In genomic region chr21:41878831-41879189, GRCh38 we compare ENCODE assay signal across 8 cellular contexts. TPM values are rescaled to one million over a fixed set of nuclear protein-coding genes. Genes with fewer than 3 reads are reported as not detected.
DNase-seq lines count a peak whose midpoint lies in the region; ATAC-seq, FAIRE-seq and TF ChIP-seq lines count a peak whose summit lies in the region.

No MANE protein-coding gene starts in this region.

- H2BK15ac ChIP-seq in H1 (ENCODE audit: low read length) = no peak overlapping the region

- ATAC-seq in GM18873 (IDR thresholded peaks at IDR 0.05; ENCODE audit: low FRiP score, unreplicated experiment) (peak; percentile 37), HG03175 (IDR thresholded peaks at IDR 0.05; ENCODE audit: unreplicated experiment) (peak; percentile 64)
- ATAC-seq in activated CD8-positive, alpha-beta T cell treated with anti-CD3 and anti-CD28 coated beads, Interleukin-2, amount 10 ng/mL, durations not matched to agents 7 days and 5 days = peak; percentile 72

- FAIRE-seq in H1 (lab: Jason Lieb, UNC) = no peak

- H3K27ac Mint-ChIP-seq in activated CD8-positive, alpha-beta T cell treated with anti-CD3 and anti-CD28 coated beads, Interleukin-2, amount 10 ng/mL, durations not matched to agents 7 days and 5 days = no peak overlapping the region

- no peak overlapping the region for H3K56ac ChIP-seq in H1 (replicated peaks; ENCODE audit: insufficient read length, low read depth, low read length)

- DNase-seq in Ammon's horn (ENCODE audit: low spot score) (peak; percentile 68), NCI-H526 treated with DMSO at 0.1 percent for 48 hours (lab: John Stamatoyannopoulos, UW) (peak; percentile 47), H1 (ENCODE audit: low read depth in 1 of 2, low spot score in 2 of 2) (peak in 1 of 2 experiments; percentile 79), midbrain (lab: John Stamatoyannopoulos, UW) (peak; percentile 64)
- peak; percentile 86 for DNase-seq in activated CD8-positive, alpha-beta T cell treated with anti-CD3 and anti-CD28 coated beads, Interleukin-2, amount 10 ng/mL, durations not matched to agents 7 days and 5 days
- peak; percentile 63 to 69 for DNase-seq in stimulated activated CD8-positive, alpha-beta memory T cell treated with anti-CD3 and anti-CD28 coated beads, Interleukin-15, amount 100 ng/mL, for 48 hours (ENCODE audit: low read depth in 2 of 2)

- TF ChIP-seq EP300 in H1 (IDR thresholded peaks at IDR 0.05; ENCODE audit: borderline replicate concordance in 1 of 2, low read depth in 2 of 2, low read length in 2 of 2) = no peak

- H3K23me2 ChIP-seq in H1 (ENCODE audit: low read depth, low read length) = peaks cover 4% of the 10 kb centered on the region; the same call in 1 of the 2 replicates

- H4K5ac ChIP-seq in H1 (ENCODE audit: insufficient read length, low read depth, low read length) = no peak overlapping the region

- H3K27me3 ChIP-seq in H1 (replicated peaks in 1 of 4; ENCODE audit: control insufficient read depth in 3 of 4, extremely low read depth in 1 of 4, insufficient read depth in 3 of 4, low read length in 3 of 4) = no peaks in the 10 kb centered on the region

- peak overlapping the region; percentile 64 to 92 (median 78) for H3K4me3 ChIP-seq in H1 (ENCODE audit: extremely low read depth in 1 of 4, insufficient read depth in 2 of 4, low read depth in 3 of 4, low read length in 4 of 4)

- H3K36me3 Mint-ChIP-seq in activated CD8-positive, alpha-beta T cell treated with anti-CD3 and anti-CD28 coated beads, Interleukin-2, amount 10 ng/mL, durations not matched to agents 7 days and 5 days (ENCODE audit: low read depth) = no peaks in the 10 kb centered on the region

- H3K4ac ChIP-seq in H1 (replicated peaks; ENCODE audit: insufficient read length, low read depth, low read length) = no peak overlapping the region

- H3K27me3 Mint-ChIP-seq in activated CD8-positive, alpha-beta T cell treated with anti-CD3 and anti-CD28 coated beads, Interleukin-2, amount 10 ng/mL, durations not matched to agents 7 days and 5 days (ENCODE audit: low read depth) = no peaks in the 10 kb centered on the region

- H3K9me3 Mint-ChIP-seq in activated CD8-positive, alpha-beta T cell treated with anti-CD3 and anti-CD28 coated beads, Interleukin-2, amount 10 ng/mL, durations not matched to agents 7 days and 5 days (ENCODE audit: insufficient read depth) = no peaks in the 10 kb centered on the region

- H3K14ac ChIP-seq in H1 (ENCODE audit: insufficient read length) = no peak overlapping the region

- H4K91ac ChIP-seq in H1 (replicated peaks; ENCODE audit: insufficient read length, low read length) = no peak overlapping the region

- no peak for TF ChIP-seq RAD21 in H1 (IDR thresholded peaks at IDR 0.05 in 1 of 2, conservative IDR thresholded peaks at IDR 0.05 in 1 of 2; ENCODE audit: low read depth in 2 of 2, low read length in 2 of 2)

- H2BK12ac ChIP-seq in H1 (ENCODE audit: low read depth, low read length) = no peak overlapping the region

- H3K4me1 ChIP-seq in H1 (replicated peaks in 1 of 4; ENCODE audit: control insufficient read depth in 3 of 4, insufficient read depth in 4 of 4, low read length in 3 of 4) = peaks cover 0 to 6% (median 0%) of the 10 kb centered on the region in 4 experiments; a peak in 3 of 7 replicates

- no peak overlapping the region for H2BK5ac ChIP-seq in H1 (ENCODE audit: low read depth, low read length)

- peak overlapping the region in 1 of 2 experiments; percentile 68; a peak in 1 of 4 replicates for H3K4me2 ChIP-seq in H1 (ENCODE audit: insufficient read depth in 1 of 2, low read depth in 2 of 2, low read length in 2 of 2)

- no peak overlapping the region for H2BK120ac ChIP-seq in H1 (replicated peaks; ENCODE audit: low read depth, low read length)

- CTCF ChIA-PET in activated CD8-positive, alpha-beta T cell treated with anti-CD3 and anti-CD28 coated beads, Interleukin-2, amount 10 ng/mL, durations not matched to agents 7 days and 5 days (lab: Charles Lee) = interaction anchor here (1.9 kb wide), 1 partner anchor 239 kb away, joined by 6 read pairs; no protein-coding TSS in a partner anchor
- CTCF ChIA-PET in H1 (lab: Charles Lee; ENCODE audit: partially characterized antibody) = interaction anchor here (2.0 to 2.1 kb wide), 2 partner anchors 15 to 238 kb away, joined by 8 read pairs; no protein-coding TSS in a partner anchor

- H4K20me1 ChIP-seq in H1 (replicated peaks in 1 of 2; ENCODE audit: control insufficient read depth in 1 of 2, insufficient read depth in 2 of 2, low read length in 2 of 2) = peaks cover 0 to 3% of the 10 kb centered on the region in 2 experiments

- 0% methylated on average over 13 of the region's 65 CpGs; no CpG with 5 or more reads in 1 of the 2 experiments for WGBS in H1 (ENCODE audit: extremely low coverage in 1 of 2, insufficient coverage in 1 of 2, insufficient read length in 1 of 2, insufficient replicate concordance in 2 of 2, low coverage in 1 of 2, low lambda C conversion rate in 2 of 2, missing lambda C conversion rate in 1 of 2), 2 experiments

- H3K79me2 ChIP-seq in H1 (ENCODE audit: control insufficient read depth in 1 of 2, insufficient read depth in 2 of 2, low read length in 2 of 2) = peaks cover 0 to 34% of the 10 kb centered on the region in 2 experiments; a peak in 2 of 4 replicates

- H2AFZ ChIP-seq in H1 (ENCODE audit: low read length) = no peak overlapping the region

- no peak overlapping the region for H3K23ac ChIP-seq in H1 (ENCODE audit: insufficient read length)

- POLR2A ChIA-PET in activated CD8-positive, alpha-beta T cell treated with anti-CD3 and anti-CD28 coated beads, Interleukin-2, amount 10 ng/mL, durations not matched to agents 7 days and 5 days (lab: Charles Lee) = interaction anchor here (1.0 to 1.5 kb wide), 3 partner anchors 17 to 127 kb away, joined by 5 to 6 read pairs (median 6); no protein-coding TSS in a partner anchor
- POLR2A ChIA-PET in H1 (lab: Charles Lee; ENCODE audit: partially characterized antibody) = interaction anchor here (1.0 to 1.9 kb wide), 4 partner anchors 8 to 71 kb away, joined by 3 to 10 read pairs (median 4); no protein-coding TSS in a partner anchor

- no peak for TF ChIP-seq CTCF in H1 (IDR thresholded peaks at IDR 0.05; ENCODE audit: control extremely low read depth in 1 of 3, insufficient read depth in 1 of 3, low read depth in 1 of 3, low read length in 3 of 3)

- peak in 1 of 2 experiments; percentile 60; a peak in 2 of 3 replicates for TF ChIP-seq POLR2A in H1 (IDR thresholded peaks at IDR 0.05; ENCODE audit: control extremely low read depth in 1 of 2, low read depth in 2 of 2, low read length in 2 of 2)

- no peaks in the 10 kb centered on the region for H3K9me3 ChIP-seq in H1 (ENCODE audit: insufficient read depth in 2 of 2, low read depth in 1 of 2, low read length in 1 of 2)

- no peak overlapping the region for H2BK20ac ChIP-seq in H1 (ENCODE audit: low read length)

- no peak overlapping the region for H3K18ac ChIP-seq in H1 (ENCODE audit: extremely low read depth, low read length)

- H2AK5ac ChIP-seq in H1 (ENCODE audit: low read depth, low read length) = no peak overlapping the region

- no peak overlapping the region for H4K8ac ChIP-seq in H1 (ENCODE audit: extremely low read depth, insufficient read depth, low read length)

- H3K4me3 Mint-ChIP-seq in activated CD8-positive, alpha-beta T cell treated with anti-CD3 and anti-CD28 coated beads, Interleukin-2, amount 10 ng/mL, durations not matched to agents 7 days and 5 days = no peak overlapping the region

- no peak overlapping the region for H3K27ac ChIP-seq in H1 (ENCODE audit: low read depth, low read length)

- peaks cover 23% of the 10 kb centered on the region for H3K4me1 Mint-ChIP-seq in activated CD8-positive, alpha-beta T cell treated with anti-CD3 and anti-CD28 coated beads, Interleukin-2, amount 10 ng/mL, durations not matched to agents 7 days and 5 days (ENCODE audit: low read depth)

- H3K79me1 ChIP-seq in H1 (ENCODE audit: low read depth, low read length) = 0 out of 2 replicates have a peak, but pooled peaks cover 2% of the 10 kb centered on the region

- no peaks in the 10 kb centered on the region for H3K36me3 ChIP-seq in H1 (ENCODE audit: control insufficient read depth in 2 of 4, insufficient read depth in 4 of 4, low read length in 3 of 4)

- H3K9ac ChIP-seq in H1 (replicated peaks in 1 of 4; ENCODE audit: extremely low read depth in 1 of 4, low read depth in 3 of 4, low read length in 3 of 4) = peak overlapping the region in 2 of 4 experiments; percentile 28 to 85; a peak in 1 of 7 replicates

TF ChIP-seq in H1, 55 proteins besides CTCF, POLR2A, EP300 and RAD21 (continues in another document):
- no peak for TF ChIP-seq BACH1 (IDR thresholded peaks at IDR 0.05; ENCODE audit: low read length)
- no peak for TF ChIP-seq RNF2 (IDR thresholded peaks at IDR 0.05; ENCODE audit: borderline replicate concordance, low read depth, low read length, missing control alignments, poor library complexity, severe bottlenecking)
- no peak for TF ChIP-seq KDM5A (IDR thresholded peaks at IDR 0.05; ENCODE audit: low read length)
- no peak for TF ChIP-seq KDM4A (IDR thresholded peaks at IDR 0.05; ENCODE audit: low read depth, low read length, severe bottlenecking)
- peak; percentile 81 for TF ChIP-seq TAF1 (IDR thresholded peaks at IDR 0.05; ENCODE audit: low read depth, low read length)
- TF ChIP-seq CREB1 (IDR thresholded peaks at IDR 0.05) = no peak
- TF ChIP-seq TBP (IDR thresholded peaks at IDR 0.05; ENCODE audit: low read depth, low read length) = no peak
- TF ChIP-seq SIN3A (conservative IDR thresholded peaks at IDR 0.05 in 1 of 2, IDR thresholded peaks at IDR 0.05 in 1 of 2; ENCODE audit: low read depth in 1 of 2, low read length in 2 of 2) = no peak
- 0 out of 2 replicates have a peak, but pooled peaks have one; percentile 14 for TF ChIP-seq YY1 (IDR thresholded peaks at IDR 0.05; ENCODE audit: low read depth, low read length)
- peak; percentile 38 for TF ChIP-seq TAF7 (optimal IDR thresholded peaks at IDR 0.05; ENCODE audit: borderline replicate concordance, low read depth, low read length)
- no peak; the same call in 1 of the 2 replicates for TF ChIP-seq TEAD4 (IDR thresholded peaks at IDR 0.05; ENCODE audit: low read depth, low read length)
- TF ChIP-seq BRCA1 (IDR thresholded peaks at IDR 0.05; ENCODE audit: low read depth, low read length) = no peak

RNA-seq across cellular contexts. Expression of gene PRDM15, which starts 0.3 kb away (rescaled TPM):
- total RNA-seq in activated CD8-positive, alpha-beta T cell treated with anti-CD3 and anti-CD28 coated beads, Interleukin-2, amount 10 ng/mL, durations not matched to agents 7 days and 5 days = 1 to 10 TPM; 8.5 to 9.6 TPM
- 10.5 TPM in 2 replicates for total RNA-seq in H1 (2021; fragmentation: NEBNext Ultra II Directional; extraction: Animal tissue kit (Norgen Biotek cat#: 25700))
- 9.7 and 11.5 TPM in 2 replicates for polyA plus RNA-seq in H1 (2011; rRNA removed)
- 8.9 TPM for polyA plus RNA-seq in H1 (2011; cell fraction: cytosol; rRNA removed)
- 32.0 TPM for polyA plus RNA-seq in H1 (2011; cell fraction: nucleus; rRNA removed)
- polyA plus RNA-seq in H1 (2012, experiment 1 of 2) = 7.7 to 9.1 TPM (median 8.6 TPM) in 4 replicates
- polyA plus RNA-seq in H1 (2012, experiment 2 of 2) = 0.76 TPM
- 4.3 TPM for polyA plus RNA-seq in H1 (2013, experiment 1 of 2)
- 4.1 TPM for polyA plus RNA-seq in H1 (2013, experiment 2 of 2)
- 34.3 and 35.1 TPM in 2 replicates for polyA minus RNA-seq in H1 (2011; rRNA and poly(A)+ RNA removed)
- polyA minus RNA-seq in H1 (2011; cell fraction: cytosol; rRNA and poly(A)+ RNA removed) = 8.6 TPM
- 22.0 TPM for polyA minus RNA-seq in H1 (2011; cell fraction: nucleus; rRNA and poly(A)+ RNA removed)
